8 cellular contexts compared by ENCODE assay signal in the genomic region with DNA sequence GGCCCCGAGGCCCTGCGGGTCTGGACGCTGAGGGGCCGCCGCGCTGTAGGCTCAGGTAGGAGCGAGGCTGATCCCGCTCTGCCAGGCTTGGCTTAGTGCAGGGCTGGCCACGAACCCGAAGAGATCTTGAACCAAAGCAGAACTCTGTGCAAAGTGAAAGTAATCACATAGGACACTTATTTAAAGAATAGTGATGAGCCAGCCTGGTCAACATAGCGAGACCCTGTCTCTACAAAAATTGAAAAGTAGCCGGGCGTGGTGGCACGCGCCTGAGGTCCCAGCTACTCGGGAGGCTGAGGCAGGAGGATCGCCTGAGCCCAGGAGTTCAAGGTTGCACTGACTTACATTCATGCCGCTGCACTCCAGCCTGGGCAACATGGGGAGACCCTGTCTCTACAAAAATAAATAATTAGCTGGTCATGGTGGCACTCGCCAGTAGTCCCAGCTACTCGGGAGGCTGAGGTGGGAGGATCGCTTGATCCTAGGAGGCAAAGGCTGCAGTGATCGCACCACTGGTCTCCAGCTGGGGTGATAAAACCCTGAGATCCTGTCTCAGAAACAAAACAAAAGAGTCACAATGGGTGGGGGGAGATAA. TPM values are rescaled to one million over a fixed set of nuclear protein-coding genes. Genes with fewer than 3 reads are reported as not detected.
DNase-seq lines count a peak whose midpoint lies in the region; ATAC-seq and TF ChIP-seq lines count a peak whose summit lies in the region.

No MANE protein-coding gene starts in this region.

- H3K36me3 Mint-ChIP-seq in activated T-cell treated with anti-CD3 and anti-CD28 coated beads, Interleukin-2, amount 50 U/mL, for 4 hours (ENCODE audit: insufficient read depth) = peaks cover 14% of the 10 kb centered on the region

- H3K4me2 ChIP-seq in SU-DHL-6 (ENCODE audit: low read depth, low read length, poor library complexity, severe bottlenecking) = peak overlapping the region; percentile 70

- TF ChIP-seq CTCF in SU-DHL-6 (IDR thresholded peaks at IDR 0.05; ENCODE audit: insufficient read depth, low read length, poor library complexity, severe bottlenecking) = no peak
- TF ChIP-seq CTCF in right atrium auricular region (IDR thresholded peaks at IDR 0.05) = no peak

- H3K4me1 Mint-ChIP-seq in activated T-cell treated with anti-CD3 and anti-CD28 coated beads, Interleukin-2, amount 50 U/mL, for 4 hours (ENCODE audit: low read depth) = peaks cover 45% of the 10 kb centered on the region
- peaks cover 74% of the 10 kb centered on the region for H3K4me1 Mint-ChIP-seq in stimulated activated naive CD8-positive, alpha-beta T cell treated with anti-CD3 and anti-CD28 coated beads, Interleukin-15, amount 100 ng/mL, for 72 hours

- H3K36me3 ChIP-seq in SU-DHL-6 (ENCODE audit: low read length) = 0 out of 2 replicates have a peak, but pooled peaks cover 4% of the 10 kb centered on the region
- peaks cover 38% of the 10 kb centered on the region for H3K36me3 ChIP-seq in right atrium auricular region

- peak overlapping the region; percentile 95 for H3K4me3 Mint-ChIP-seq in activated T-cell treated with anti-CD3 and anti-CD28 coated beads, Interleukin-2, amount 50 U/mL, for 4 hours
- peak overlapping the region; percentile 91 to 96 for H3K4me3 Mint-ChIP-seq in stimulated activated naive CD8-positive, alpha-beta T cell treated with anti-CD3 and anti-CD28 coated beads, Interleukin-15, amount 100 ng/mL, for 72 hours

- peak overlapping the region; percentile 98 for H2AFZ ChIP-seq in SU-DHL-6 (ENCODE audit: low read depth, low read length, severe bottlenecking)

- no peaks in the 10 kb centered on the region for H3K27me3 ChIP-seq in SU-DHL-6 (ENCODE audit: low read length)
- no peaks in the 10 kb centered on the region for H3K27me3 ChIP-seq in right atrium auricular region

- H3K27ac Mint-ChIP-seq in stimulated activated naive CD8-positive, alpha-beta T cell treated with anti-CD3 and anti-CD28 coated beads, Interleukin-15, amount 100 ng/mL, for 72 hours = peak overlapping the region; percentile 87 to 89

- peaks cover 0 to 12% of the 10 kb centered on the region in 2 donors for H3K4me1 ChIP-seq in right atrium auricular region

- H3K9me2 ChIP-seq in SU-DHL-6 (replicated peaks; ENCODE audit: insufficient read depth, low read length) = no peaks in the 10 kb centered on the region

- H3K9me3 ChIP-seq in SU-DHL-6 (ENCODE audit: insufficient read depth, low read length) (no peaks in the 10 kb centered on the region), right atrium auricular region (no peaks in the 10 kb centered on the region)

- H3F3A ChIP-seq in SU-DHL-6 (ENCODE audit: insufficient read depth) = 0 out of 2 replicates have a peak, but pooled peaks cover 10% of the 10 kb centered on the region

- peak overlapping the region; percentile 88 for H3K4me3 ChIP-seq in SU-DHL-6 (ENCODE audit: insufficient read depth, low read length, poor library complexity, severe bottlenecking)
- peak overlapping the region; percentile 76 to 95 for H3K4me3 ChIP-seq in right atrium auricular region

- H3K27me3 Mint-ChIP-seq in activated T-cell treated with anti-CD3 and anti-CD28 coated beads, Interleukin-2, amount 50 U/mL, for 4 hours (ENCODE audit: low read depth) = no peaks in the 10 kb centered on the region
- no peaks in the 10 kb centered on the region for H3K27me3 Mint-ChIP-seq in stimulated activated naive CD8-positive, alpha-beta T cell treated with anti-CD3 and anti-CD28 coated beads, Interleukin-15, amount 100 ng/mL, for 72 hours

- peaks cover 14% of the 10 kb centered on the region for H3K79me2 ChIP-seq in SU-DHL-6 (ENCODE audit: insufficient read depth, low read length)

- H3K9ac ChIP-seq in SU-DHL-6 (ENCODE audit: low read length) = peak overlapping the region; percentile 83

- H3K27ac ChIP-seq in SU-DHL-6 (ENCODE audit: low read depth, low read length) (peak overlapping the region; percentile 26), right atrium auricular region (peak overlapping the region; percentile 84 to 87)

- peak; percentile 46 to 57 for ATAC-seq in activated T-cell treated with anti-CD3 and anti-CD28 coated beads, Interleukin-2, amount 50 U/mL, for 4 hours
- ATAC-seq in stimulated activated naive CD8-positive, alpha-beta T cell treated with anti-CD3 and anti-CD28 coated beads, Interleukin-15, amount 100 ng/mL, for 72 hours = no peak

- no peaks in the 10 kb centered on the region for H3K9me3 Mint-ChIP-seq in activated T-cell treated with anti-CD3 and anti-CD28 coated beads, Interleukin-2, amount 50 U/mL, for 4 hours
- peaks cover 5 to 8% of the 10 kb centered on the region in 2 donors for H3K9me3 Mint-ChIP-seq in stimulated activated naive CD8-positive, alpha-beta T cell treated with anti-CD3 and anti-CD28 coated beads, Interleukin-15, amount 100 ng/mL, for 72 hours

- H4K20me1 ChIP-seq in SU-DHL-6 (ENCODE audit: low read depth, low read length) = no peaks in the 10 kb centered on the region

- DNase-seq in activated T-cell treated with anti-CD3 and anti-CD28 coated beads, Interleukin-2, amount 50 U/mL, for 4 hours = no peak
- no peak for DNase-seq in activated T-cell treated with anti-CD3 and anti-CD28 coated beads, Interleukin-2, amount 50 U/mL, for 48 hours
- DNase-seq in right atrium auricular region (ENCODE audit: low spot score) = peak; percentile 7
- no peak for DNase-seq in stimulated activated naive CD8-positive, alpha-beta T cell treated with anti-CD3 and anti-CD28 coated beads, Interleukin-15, amount 100 ng/mL, for 72 hours
- no peak for DNase-seq in foreskin melanocyte
- DNase-seq in activated gamma-delta T cell (lab: John Stamatoyannopoulos, UW) = no peak
- DNase-seq in NCI-H1694 (lab: John Stamatoyannopoulos, UW) = no peak

RNA-seq across cellular contexts. Expression of a gene that starts 0.5 kb away (rescaled TPM):
- 10 to 100 TPM; 32.9 to 34.4 (median 34.1) TPM for total RNA-seq in activated T-cell treated with anti-CD3 and anti-CD28 coated beads, Interleukin-2, amount 50 U/mL, for 4 hours
- total RNA-seq in right atrium auricular region = 1 to 10 TPM; 6.0 to 6.1 TPM

RNA-seq across cellular contexts. Expression of a gene that starts 19.2 kb away (rescaled TPM):
- total RNA-seq in activated T-cell treated with anti-CD3 and anti-CD28 coated beads, Interleukin-2, amount 50 U/mL, for 4 hours = under 1 TPM in 2 of 3 donors, not detected in 1; 0.38 to 0.71 TPM
- not detected for total RNA-seq in right atrium auricular region

RNA-seq across cellular contexts. Expression of a gene that starts 58.8 kb away (rescaled TPM):
- total RNA-seq in activated T-cell treated with anti-CD3 and anti-CD28 coated beads, Interleukin-2, amount 50 U/mL, for 4 hours = 10 to 100 TPM; 52.5 to 61.6 (median 59.2) TPM
- total RNA-seq in right atrium auricular region = 10 to 100 TPM; 36.2 to 41.9 TPM

Comparison
In these comparisons a context has a peak if more than half of its experiments do, and no peak if none do; other contexts are left out.
1. RNA of a gene that starts 0.5 kb away (total RNA-seq): 32.9 to 34.4 TPM in activated T-cell treated with anti-CD3 and anti-CD28 coated beads, Interleukin-2, amount 50 U/mL, for 4 hours; 6.0 to 6.1 TPM in right atrium auricular region; every median in the first group is over 4 times any median in the second.